In the genomic region with DNA sequence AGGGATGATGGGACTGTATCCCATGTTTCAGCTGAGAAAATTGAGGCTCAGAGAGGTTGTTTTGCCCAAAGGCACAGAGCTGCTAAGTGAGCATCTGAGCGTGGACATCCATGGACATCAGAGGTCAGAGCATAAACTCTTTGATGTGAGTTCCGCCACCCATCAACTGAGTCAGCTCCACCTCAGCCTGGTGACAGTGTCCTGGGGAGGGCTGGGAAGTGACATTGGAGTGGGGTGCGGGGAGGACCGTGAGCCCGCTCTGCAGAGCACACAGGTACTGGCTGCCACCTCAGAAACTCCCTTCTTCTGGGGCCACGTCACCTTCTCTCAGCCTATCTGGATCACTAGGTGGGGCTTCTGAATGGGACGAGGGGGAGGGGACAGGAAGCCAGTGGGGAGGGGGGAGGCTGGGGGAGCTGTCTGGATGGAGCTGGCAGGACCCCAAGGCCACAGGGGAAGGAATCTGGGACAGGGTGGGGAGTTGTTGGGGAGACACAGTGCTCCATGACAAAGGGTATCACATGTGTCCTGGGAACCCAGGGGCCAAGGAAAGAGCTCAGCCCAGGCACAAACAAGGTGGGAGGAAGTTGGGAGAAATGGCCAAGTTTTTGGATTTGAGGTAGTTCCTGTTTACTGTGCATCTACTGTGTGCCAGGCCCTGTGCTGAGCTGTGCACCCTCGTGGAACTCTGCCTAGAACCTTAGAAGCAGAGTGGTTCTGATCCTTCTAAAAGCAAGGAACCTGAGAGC, we compare ENCODE assay signal across 21 cellular contexts. TPM values are rescaled to one million over a fixed set of nuclear protein-coding genes. Genes with fewer than 3 reads are reported as not detected.
A peak's percentile ranks its signal among the peaks of the same experiment; 100 is the strongest.
DNase-seq lines count a peak whose midpoint lies in the region; FAIRE-seq and TF ChIP-seq lines count a peak whose summit lies in the region.
"Had no signal": no experiment of that assay in that cellular context is flagged by ENCODE, and none has a peak within 500 bp of the region (broad histone marks: within the 10 kb centered on the region; RNA-seq: fewer than 3 reads in every experiment).

No MANE protein-coding gene starts in this region.

- H3K27ac ChIP-seq in HUES48 (ENCODE audit: low read depth, low read length) (peak overlapping the region; percentile 47), H1 (ENCODE audit: low read depth, low read length) (no peak overlapping the region), urinary bladder (ENCODE audit: low read depth) (peak overlapping the region; percentile 74), stomach (no peak overlapping the region)
- H3K27ac ChIP-seq: C4-2B had no signal

- H2BK20ac ChIP-seq in H1 (ENCODE audit: low read length) = peak overlapping the region; percentile 98

- H3K9ac ChIP-seq in HUES48 (ENCODE audit: low read depth, low read length) (no peak overlapping the region), H1 (replicated peaks in 1 of 4; ENCODE audit: extremely low read depth in 1 of 4, low read depth in 3 of 4, low read length in 3 of 4) (peak overlapping the region in 1 of 4 experiments; percentile 50; a peak in 1 of 7 replicates)

- H3K27me3 ChIP-seq in HUES48 (ENCODE audit: control insufficient read depth, insufficient read depth, low read length) (peaks cover 7% of the 10 kb centered on the region), H1 (replicated peaks in 1 of 4; ENCODE audit: control insufficient read depth in 3 of 4, extremely low read depth in 1 of 4, insufficient read depth in 3 of 4, low read length in 3 of 4) (peaks cover 0 to 10% (median 7%) of the 10 kb centered on the region in 4 experiments; a peak in 5 of 7 replicates), stomach (peaks cover 6 to 92% (median 41%) of the 10 kb centered on the region in 3 donors)

- H3K23me2 ChIP-seq in H1 (ENCODE audit: low read depth, low read length) = peaks cover 8% of the 10 kb centered on the region; the same call in 1 of the 2 replicates

- no peak overlapping the region for H3K56ac ChIP-seq in H1 (replicated peaks; ENCODE audit: insufficient read length, low read depth, low read length)

- no peak for FAIRE-seq in H1 (lab: Jason Lieb, UNC)
- no peak for FAIRE-seq in urothelium cell line (lab: Jason Lieb, UNC)
- FAIRE-seq: GM12891, GM18507, RCC 7860 had no signal

- peaks cover 65% of the 10 kb centered on the region for H3K27me3 Mint-ChIP-seq in mesothelial cell of epicardium (ENCODE audit: low read depth)

- peak overlapping the region; percentile 77; the same call in 1 of the 2 replicates for H2BK5ac ChIP-seq in H1 (ENCODE audit: low read depth, low read length)

- no peak overlapping the region for H4K5ac ChIP-seq in H1 (ENCODE audit: insufficient read length, low read depth, low read length)

- H4K8ac ChIP-seq in H1 (ENCODE audit: extremely low read depth, insufficient read depth, low read length) = no peak overlapping the region

- no peak overlapping the region for H3K4ac ChIP-seq in H1 (replicated peaks; ENCODE audit: insufficient read length, low read depth, low read length)

- no peak overlapping the region for H3K14ac ChIP-seq in H1 (ENCODE audit: insufficient read length)

- peak overlapping the region; percentile 56 for H4K91ac ChIP-seq in H1 (replicated peaks; ENCODE audit: insufficient read length, low read length)

- H3K9me3 Mint-ChIP-seq in mesothelial cell of epicardium = no peaks in the 10 kb centered on the region

- CTCF ChIA-PET in H1 (lab: Charles Lee; ENCODE audit: partially characterized antibody) = interaction anchor here (0.6 to 17.5 kb wide), 13 partner anchors 9 to 343 kb away, joined by 3 to 156 read pairs (median 5); no protein-coding TSS in a partner anchor

- intact Hi-C loops in stomach (cut with DNase I; ENCODE audit: low total_unique reads) = no loop called here

- POLR2A ChIA-PET in H1 (lab: Charles Lee; ENCODE audit: partially characterized antibody) = interaction anchor here (0.7 to 2.8 kb wide), 5 partner anchors 15 to 90 kb away, joined by 3 to 7 read pairs (median 3); no protein-coding TSS in a partner anchor

- H3K27ac Mint-ChIP-seq in mesothelial cell of epicardium = peak overlapping the region; percentile 77

- no peak overlapping the region for H2AFZ ChIP-seq in H1 (ENCODE audit: low read length)

- peak overlapping the region; percentile 88 for H2AK5ac ChIP-seq in H1 (ENCODE audit: low read depth, low read length)

- H2BK12ac ChIP-seq in H1 (ENCODE audit: low read depth, low read length) = peak overlapping the region; percentile 88

- no peaks in the 10 kb centered on the region for H4K20me1 ChIP-seq in H1 (replicated peaks in 1 of 2; ENCODE audit: control insufficient read depth in 1 of 2, insufficient read depth in 2 of 2, low read length in 2 of 2)

- H2BK120ac ChIP-seq in H1 (replicated peaks; ENCODE audit: low read depth, low read length) = no peak overlapping the region

- no peaks in the 10 kb centered on the region for H3K79me2 ChIP-seq in H1 (ENCODE audit: control insufficient read depth in 1 of 2, insufficient read depth in 2 of 2, low read length in 2 of 2)

- H3K18ac ChIP-seq in H1 (ENCODE audit: extremely low read depth, low read length) = no peak overlapping the region

- 0 out of 4 replicates have a peak overlapping the region, but pooled peaks of 1 of the 2 experiments have one; percentile 2 for H3K4me2 ChIP-seq in H1 (ENCODE audit: insufficient read depth in 1 of 2, low read depth in 2 of 2, low read length in 2 of 2)

- H3K23ac ChIP-seq in H1 (ENCODE audit: insufficient read length) = no peak overlapping the region

- peaks cover 7% of the 10 kb centered on the region for H3K4me1 Mint-ChIP-seq in mesothelial cell of epicardium

- DNase-seq in H1 (ENCODE audit: low read depth in 1 of 2, low spot score in 2 of 2) (no peak), mesothelial cell of epicardium (ENCODE audit: low spot score in 2 of 2, unreplicated experiment in 2 of 2) (no peak), stomach (no peak), NOMO-1 treated with DMSO at 0.1 percent for 48 hours (lab: John Stamatoyannopoulos, UW; ENCODE audit: unreplicated experiment) (no peak), urothelium cell line (ENCODE audit: low spot score) (no peak)
- DNase-seq: GDM1, IMR-90, Kasumi-1, MM.1S, NCI-H1092 treated with DMSO at 0.1 percent for 48 hours, NCI-H1694, NCI-H2107, NCI-H2227 treated with DMSO at 0.1 percent for 48 hours, NCI-H524, SHP77 had no signal

- WGBS in H1 (ENCODE audit: extremely low coverage in 1 of 2, insufficient coverage in 1 of 2, insufficient read length in 1 of 2, insufficient replicate concordance in 2 of 2, low coverage in 1 of 2, low lambda C conversion rate in 2 of 2, missing lambda C conversion rate in 1 of 2), 2 experiments = 83% methylated on average over 8 of the region's 8 CpGs; no CpG with 5 or more reads in 1 of the 2 experiments
- 73% methylated on average over 8 of the region's 8 CpGs for WGBS in urinary bladder
- WGBS in stomach, 5 donors = 58 to 66% (median 64%) methylated on average over 8 of the region's 8 CpGs

- H3K4me3 ChIP-seq in HUES48 (ENCODE audit: low read depth, low read length) (no peak overlapping the region), H1 (ENCODE audit: extremely low read depth in 1 of 4, insufficient read depth in 2 of 4, low read depth in 3 of 4, low read length in 4 of 4) (no peak overlapping the region), urinary bladder (ENCODE audit: low read depth, low read length) (peak overlapping the region; percentile 15), stomach (no peak overlapping the region)

- no peaks in the 10 kb centered on the region for H3K36me3 Mint-ChIP-seq in mesothelial cell of epicardium

- no peaks in the 10 kb centered on the region for H3K9me3 ChIP-seq in HUES48 (ENCODE audit: control insufficient read depth, insufficient read depth, low read length)
- H3K9me3 ChIP-seq in H1 (ENCODE audit: insufficient read depth in 2 of 2, low read depth in 1 of 2, low read length in 1 of 2) = no peaks in the 10 kb centered on the region
- no peaks in the 10 kb centered on the region for H3K9me3 ChIP-seq in stomach

- TF ChIP-seq EP300 in H1 (IDR thresholded peaks at IDR 0.05; ENCODE audit: borderline replicate concordance in 1 of 2, low read depth in 2 of 2, low read length in 2 of 2) = no peak
- no peak for TF ChIP-seq EP300 in stomach (IDR thresholded peaks at IDR 0.05)

- H3K36me3 ChIP-seq in HUES48 (ENCODE audit: control insufficient read depth, insufficient read depth, low read length) = peaks cover 5% of the 10 kb centered on the region; the same call in 1 of the 2 replicates
- no peaks in the 10 kb centered on the region for H3K36me3 ChIP-seq in H1 (ENCODE audit: control insufficient read depth in 2 of 4, insufficient read depth in 4 of 4, low read length in 3 of 4)
- H3K36me3 ChIP-seq in urinary bladder (ENCODE audit: insufficient read depth) = no peaks in the 10 kb centered on the region
- H3K36me3 ChIP-seq in stomach = no peaks in the 10 kb centered on the region

- H3K79me1 ChIP-seq in H1 (ENCODE audit: low read depth, low read length) = peaks cover 9% of the 10 kb centered on the region; the same call in 1 of the 2 replicates

- no peak for TF ChIP-seq CTCF in H1 (IDR thresholded peaks at IDR 0.05; ENCODE audit: control extremely low read depth in 1 of 3, insufficient read depth in 1 of 3, low read depth in 1 of 3, low read length in 3 of 3)
- no peak for TF ChIP-seq CTCF in mesothelial cell of epicardium (IDR thresholded peaks at IDR 0.05; ENCODE audit: unreplicated experiment)
- TF ChIP-seq CTCF in stomach (IDR thresholded peaks at IDR 0.05) = no peak

- TF ChIP-seq POLR2A in H1 (IDR thresholded peaks at IDR 0.05; ENCODE audit: control extremely low read depth in 1 of 2, low read depth in 2 of 2, low read length in 2 of 2) (no peak), stomach (IDR thresholded peaks at IDR 0.05) (no peak)

- H2BK15ac ChIP-seq in H1 (ENCODE audit: low read length) = peak overlapping the region; percentile 84; the same call in 1 of the 2 replicates

- no peak overlapping the region for H3K4me3 Mint-ChIP-seq in mesothelial cell of epicardium

- TF ChIP-seq RAD21 in H1 (IDR thresholded peaks at IDR 0.05 in 1 of 2, conservative IDR thresholded peaks at IDR 0.05 in 1 of 2; ENCODE audit: low read depth in 2 of 2, low read length in 2 of 2) = no peak

- H3K4me1 ChIP-seq in HUES48 (ENCODE audit: control insufficient read depth, insufficient read depth, low read length) (peaks cover 26% of the 10 kb centered on the region), H1 (replicated peaks in 1 of 4; ENCODE audit: control insufficient read depth in 3 of 4, insufficient read depth in 4 of 4, low read length in 3 of 4) (peaks cover 2 to 22% (median 8%) of the 10 kb centered on the region in 4 experiments), urinary bladder (ENCODE audit: insufficient read depth) (no peaks in the 10 kb centered on the region), stomach (peaks cover 0 to 11% (median 9%) of the 10 kb centered on the region in 4 donors)

RNA-seq across cellular contexts. Expression of gene LAMC3, which starts 2.5 kb away (rescaled TPM):
- total RNA-seq in H1 (2021; fragmentation: NEBNext Ultra II Directional; extraction: Animal tissue kit (Norgen Biotek cat#: 25700)) = 12.3 and 13.2 TPM in 2 replicates
- 9.3 and 11.5 TPM in 2 replicates for polyA plus RNA-seq in H1 (2011; rRNA removed)
- 6.0 TPM for polyA plus RNA-seq in H1 (2011; cell fraction: cytosol; rRNA removed)
- 24.8 TPM for polyA plus RNA-seq in H1 (2011; cell fraction: nucleus; rRNA removed)
- 8.0 to 13.0 TPM (median 12.4 TPM) in 4 replicates for polyA plus RNA-seq in H1 (2012, experiment 1 of 2)
- polyA plus RNA-seq in H1 (2012, experiment 2 of 2) = 10.7 TPM
- polyA plus RNA-seq in H1 (2013, experiment 1 of 2) = 18.4 TPM
- polyA plus RNA-seq in H1 (2013, experiment 2 of 2) = 15.1 TPM
- polyA minus RNA-seq in H1 (2011; rRNA and poly(A)+ RNA removed) = 3.8 and 4.1 TPM in 2 replicates
- polyA minus RNA-seq in H1 (2011; cell fraction: cytosol; rRNA and poly(A)+ RNA removed) = 4.8 TPM
- polyA minus RNA-seq in H1 (2011; cell fraction: nucleus; rRNA and poly(A)+ RNA removed) = 7.2 TPM
- 18.3 to 19.5 TPM (median 18.9 TPM) in 3 replicates for total RNA-seq in mesothelial cell of epicardium
- total RNA-seq in urinary bladder = 12.2 TPM
- 37.1 TPM for polyA plus RNA-seq in urinary bladder
- 1 to 10 TPM in 3 of 5 donors, under 1 TPM in 1, not detected in 1; 0.73 to 9.6 (median 5.7) TPM for total RNA-seq in stomach
- polyA plus RNA-seq in stomach = under 1 TPM; 0.61 to 0.93 (median 0.73) TPM
- total RNA-seq: IMR-90 had no signal
- polyA plus RNA-seq: IMR-90 had no signal

Comparison
In these comparisons a context has a peak if more than half of its experiments do, and no peak if none do; other contexts are left out.
1. H3K27ac ChIP-seq: peak in HUES48 (single experiment) and urinary bladder (single experiment); none in H1 (single experiment) and stomach (0 of 5).